Comparison of ENCODE assay signal across 10 cellular contexts in the genomic region with DNA sequence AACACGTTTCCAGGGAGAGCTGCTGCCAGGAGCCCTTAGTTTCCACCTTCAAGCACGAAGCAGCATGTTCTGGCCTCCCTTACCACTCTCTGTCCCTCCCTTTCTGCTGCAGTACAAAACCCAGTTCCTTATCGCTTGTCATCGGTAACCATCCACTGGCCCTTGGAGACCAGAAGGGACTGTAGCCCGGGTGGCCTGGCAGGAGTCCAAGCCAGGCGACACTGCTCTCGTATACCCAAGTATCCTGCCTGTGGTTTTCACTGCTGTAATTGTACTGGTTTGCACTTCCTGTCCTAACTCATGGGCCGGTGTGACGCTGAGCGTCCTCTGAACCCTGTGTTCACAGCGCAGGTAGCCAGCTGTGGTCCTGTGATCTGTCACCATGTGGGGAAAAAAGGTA.
DNase-seq lines count a peak whose midpoint lies in the region; ATAC-seq and TF ChIP-seq lines count a peak whose summit lies in the region.
"Had no signal": no experiment of that assay in that cellular context is flagged by ENCODE, and none has a peak within 500 bp of the region (broad histone marks: within the 10 kb centered on the region; RNA-seq: fewer than 3 reads in every experiment).

No MANE protein-coding gene starts in this region.

- H3K4me1 Mint-ChIP-seq in stimulated activated naive B cell treated with anti-CD40 and anti-IgM and Interleukin-4, amounts not matched to agents 10 μg/mL and 1 μg/mL and 100 μg/mL, for 72 hours, result peaks cover 4 to 7% of the 10 kb centered on the region in 2 donors
- peaks cover 4 to 10% (median 7%) of the 10 kb centered on the region in 4 donors for H3K4me1 Mint-ChIP-seq in CD4-positive, alpha-beta memory T cell

- peaks cover 31 to 49% of the 10 kb centered on the region in 2 donors for H3K27me3 Mint-ChIP-seq in stimulated activated naive B cell treated with anti-CD40 and anti-IgM and Interleukin-4, amounts not matched to agents 10 μg/mL and 1 μg/mL and 100 μg/mL, for 72 hours
- H3K27me3 Mint-ChIP-seq in CD4-positive, alpha-beta memory T cell, result peaks cover 13 to 19% of the 10 kb centered on the region in 2 donors

- intact Hi-C loops in esophagus squamous epithelium (cut with DNase I), result no loop called here
- intact Hi-C loops in CD4-positive, alpha-beta memory T cell (cut with micrococcal nuclease), result no loop called here

- TF ChIP-seq CTCF in esophagus squamous epithelium (IDR thresholded peaks at IDR 0.05), result no peak

- H3K27ac ChIP-seq in esophagus squamous epithelium, result no peak overlapping the region
- no peak overlapping the region for H3K27ac ChIP-seq in CD4-positive, alpha-beta memory T cell (ENCODE audit: low read depth, low read length)
- H3K27ac ChIP-seq: SJSA1 had no signal

- no peaks in the 10 kb centered on the region for H3K4me1 ChIP-seq in esophagus squamous epithelium
- no peaks in the 10 kb centered on the region for H3K4me1 ChIP-seq in CD4-positive, alpha-beta memory T cell (ENCODE audit: insufficient read depth, low read length)
- H3K4me1 ChIP-seq: SJSA1 had no signal

- H3K36me3 ChIP-seq in esophagus squamous epithelium, result no peaks in the 10 kb centered on the region
- H3K36me3 ChIP-seq in CD4-positive, alpha-beta memory T cell (ENCODE audit: insufficient read depth, low read length), result no peaks in the 10 kb centered on the region
- H3K36me3 ChIP-seq: SJSA1 had no signal

- no peak for TF ChIP-seq POLR2A in esophagus squamous epithelium (IDR thresholded peaks at IDR 0.05)

- CTCF ChIA-PET in CD4-positive, alpha-beta memory T cell (lab: Charles Lee; ENCODE audit: partially characterized antibody), result interaction anchor here (1.5 to 1.9 kb wide), 2 partner anchors 10 to 23 kb away, joined by 3 to 6 read pairs; no protein-coding TSS in a partner anchor

- H3K27ac Mint-ChIP-seq in stimulated activated naive B cell treated with anti-CD40 and anti-IgM and Interleukin-4, amounts not matched to agents 10 μg/mL and 1 μg/mL and 100 μg/mL, for 72 hours, result no peak overlapping the region
- no peak overlapping the region for H3K27ac Mint-ChIP-seq in CD4-positive, alpha-beta memory T cell

- H3K27me3 ChIP-seq in esophagus squamous epithelium, result peaks cover 0 to 19% (median 0%) of the 10 kb centered on the region in 4 donors
- H3K27me3 ChIP-seq in CD4-positive, alpha-beta memory T cell (ENCODE audit: insufficient read depth, low read length), result no peaks in the 10 kb centered on the region
- H3K27me3 ChIP-seq: SJSA1 had no signal

- no peak overlapping the region for H3K4me3 Mint-ChIP-seq in stimulated activated naive B cell treated with anti-CD40 and anti-IgM and Interleukin-4, amounts not matched to agents 10 μg/mL and 1 μg/mL and 100 μg/mL, for 72 hours
- peak overlapping the region in 2 of 8 donors; percentile 9 to 36 for H3K4me3 Mint-ChIP-seq in CD4-positive, alpha-beta memory T cell

- no peaks in the 10 kb centered on the region for H3K9me3 ChIP-seq in esophagus squamous epithelium
- H3K9me3 ChIP-seq in CD4-positive, alpha-beta memory T cell (ENCODE audit: control insufficient read depth in 1 of 2, low read length in 2 of 2), result no peaks in the 10 kb centered on the region

- ATAC-seq in HG03571 (IDR thresholded peaks at IDR 0.05; ENCODE audit: unreplicated experiment), result peak; percentile 57
- peak; percentile 63 to 74 for ATAC-seq in stimulated activated naive B cell treated with anti-CD40 and anti-IgM and Interleukin-4, amounts not matched to agents 10 μg/mL and 1 μg/mL and 100 μg/mL, for 72 hours (replicated peaks)
- ATAC-seq in GM21528 (IDR thresholded peaks at IDR 0.05; ENCODE audit: low FRiP score, unreplicated experiment), result no peak

- no peaks in the 10 kb centered on the region for H3K36me3 Mint-ChIP-seq in stimulated activated naive B cell treated with anti-CD40 and anti-IgM and Interleukin-4, amounts not matched to agents 10 μg/mL and 1 μg/mL and 100 μg/mL, for 72 hours
- H3K36me3 Mint-ChIP-seq in CD4-positive, alpha-beta memory T cell, result no peaks in the 10 kb centered on the region

- H3K9me3 Mint-ChIP-seq in stimulated activated naive B cell treated with anti-CD40 and anti-IgM and Interleukin-4, amounts not matched to agents 10 μg/mL and 1 μg/mL and 100 μg/mL, for 72 hours, result no peaks in the 10 kb centered on the region
- no peaks in the 10 kb centered on the region for H3K9me3 Mint-ChIP-seq in CD4-positive, alpha-beta memory T cell

- POLR2A ChIA-PET in CD4-positive, alpha-beta memory T cell (lab: Charles Lee; ENCODE audit: partially characterized antibody), result no interaction called here

- no peak overlapping the region for H3K4me3 ChIP-seq in esophagus squamous epithelium
- no peak overlapping the region for H3K4me3 ChIP-seq in CD4-positive, alpha-beta memory T cell (ENCODE audit: low read length in 2 of 2)
- H3K4me3 ChIP-seq: SJSA1 had no signal

- peak; percentile 34 for DNase-seq in activated CD4-positive, CD25-positive, alpha-beta regulatory T cell treated with anti-CD3 and anti-CD28 coated beads, Interleukin-2, amount 50 U/mL, for 72 hours
- DNase-seq in activated CD4-positive, CD25-positive, alpha-beta regulatory T cell (lab: John Stamatoyannopoulos, UW), result no peak
- DNase-seq in cerebellar cortex (ENCODE audit: low spot score) (peak; percentile 8), esophagus squamous epithelium (lab: John Stamatoyannopoulos, UW) (no peak)
- peak; percentile 2 for DNase-seq in stimulated activated naive B cell treated with anti-CD40 and anti-IgM and Interleukin-4, amounts not matched to agents 10 μg/mL and 1 μg/mL and 100 μg/mL, for 72 hours
- DNase-seq in CD4-positive, alpha-beta memory T cell, result no peak
- DNase-seq: NCI-H1694 treated with DMSO at 0.1 percent for 48 hours had no signal

- 59 to 60% methylated on average over 9 to 10 of the region's 11 CpGs for WGBS in esophagus squamous epithelium, 2 donors

Comparison
In these comparisons a context has a peak if more than half of its experiments do, and no peak if none do; other contexts are left out.
1. DNase-seq: peak in activated CD4-positive, CD25-positive, alpha-beta regulatory T cell treated with anti-CD3 and anti-CD28 coated beads, Interleukin-2, amount 50 U/mL, for 72 hours (single experiment), cerebellar cortex (single experiment) and stimulated activated naive B cell treated with anti-CD40 and anti-IgM and Interleukin-4, amounts not matched to agents 10 μg/mL and 1 μg/mL and 100 μg/mL, for 72 hours (single experiment); none in activated CD4-positive, CD25-positive, alpha-beta regulatory T cell (0 of 4), esophagus squamous epithelium (single experiment) and CD4-positive, alpha-beta memory T cell (0 of 5).